17 cellular contexts compared by ENCODE assay signal in genomic region chr5:119362714-119363113, GRCh38. TPM values are rescaled to one million over a fixed set of nuclear protein-coding genes. Genes with fewer than 3 reads are reported as not detected.
DNase-seq lines count a peak whose midpoint lies in the region; ATAC-seq and TF ChIP-seq lines count a peak whose summit lies in the region.
"Had no signal": no experiment of that assay in that cellular context is flagged by ENCODE, and none has a peak within 500 bp of the region (broad histone marks: within the 10 kb centered on the region; RNA-seq: fewer than 3 reads in every experiment).

No MANE protein-coding gene starts in this region.

- peaks cover 3% of the 10 kb centered on the region for H3K9me3 Mint-ChIP-seq in T-helper 1 cell treated with Interleukin-12 subunit alpha and Interleukin-12 subunit beta and Interleukin-4 antibody, amounts not matched to agents 30 μg/mL and 1 μg/mL, for 36 hours
- H3K9me3 Mint-ChIP-seq in CD8-positive, alpha-beta memory T cell: no peaks in the 10 kb centered on the region
- peaks cover 2 to 4% of the 10 kb centered on the region in 2 donors for H3K9me3 Mint-ChIP-seq in activated naive CD4-positive, alpha-beta T cell treated with anti-CD3 and anti-CD28 coated beads, Interleukin-2, amount 50 U/mL, for 72 hours
- no peaks in the 10 kb centered on the region for H3K9me3 Mint-ChIP-seq in naive thymus-derived CD8-positive, alpha-beta T cell

- H3K4me1 ChIP-seq in CD8-positive, alpha-beta memory T cell (ENCODE audit: insufficient read depth, low read length): peaks cover 96% of the 10 kb centered on the region
- no peaks in the 10 kb centered on the region for H3K4me1 ChIP-seq in right lobe of liver
- H3K4me1 ChIP-seq: BE2C had no signal

- no peak for ATAC-seq in activated naive CD4-positive, alpha-beta T cell treated with anti-CD3 and anti-CD28 coated beads, Interleukin-2, amount 50 U/mL, for 72 hours
- ATAC-seq in naive thymus-derived CD8-positive, alpha-beta T cell: no peak
- no peak for ATAC-seq in right lobe of liver
- ATAC-seq: heart right ventricle, lower lobe of right lung had no signal

- H3K36me3 ChIP-seq in CD8-positive, alpha-beta memory T cell (ENCODE audit: insufficient read depth, low read length): no peaks in the 10 kb centered on the region
- H3K36me3 ChIP-seq in right lobe of liver: no peaks in the 10 kb centered on the region
- H3K36me3 ChIP-seq: BE2C, heart right ventricle, lower lobe of right lung had no signal

- peak overlapping the region; percentile 55 for H3K27ac Mint-ChIP-seq in T-helper 1 cell treated with Interleukin-12 subunit alpha and Interleukin-12 subunit beta and Interleukin-4 antibody, amounts not matched to agents 30 μg/mL and 1 μg/mL, for 36 hours
- peak overlapping the region; percentile 71 to 96 (median 86) for H3K27ac Mint-ChIP-seq in CD8-positive, alpha-beta memory T cell
- H3K27ac Mint-ChIP-seq in activated naive CD4-positive, alpha-beta T cell treated with anti-CD3 and anti-CD28 coated beads, Interleukin-2, amount 50 U/mL, for 72 hours: peak overlapping the region; percentile 89 to 95
- peak overlapping the region; percentile 3 to 93 (median 83) for H3K27ac Mint-ChIP-seq in naive thymus-derived CD8-positive, alpha-beta T cell

- no peak for TF ChIP-seq CTCF in right lobe of liver (IDR thresholded peaks at IDR 0.05)

- no peak overlapping the region for H3K27ac ChIP-seq in CD8-positive, alpha-beta memory T cell (ENCODE audit: low read depth, low read length)
- H3K27ac ChIP-seq in right lobe of liver: no peak overlapping the region
- H3K27ac ChIP-seq: 22Rv1, lower lobe of right lung had no signal

- H3K27me3 ChIP-seq in CD8-positive, alpha-beta memory T cell (ENCODE audit: insufficient read depth, low read length, poor library complexity, severe bottlenecking): no peaks in the 10 kb centered on the region
- H3K27me3 ChIP-seq in right lobe of liver: no peaks in the 10 kb centered on the region
- H3K27me3 ChIP-seq: heart right ventricle had no signal

- intact Hi-C loops in right lobe of liver (cut with DNase I): no loop called here

- DNase-seq in T-helper 1 cell: no peak
- DNase-seq in CD8-positive, alpha-beta memory T cell: no peak
- no peak for DNase-seq in activated naive CD4-positive, alpha-beta T cell treated with anti-CD3 and anti-CD28 coated beads, Interleukin-2, amount 50 U/mL, for 72 hours (ENCODE audit: low spot score in 2 of 2)
- DNase-seq in naive thymus-derived CD8-positive, alpha-beta T cell: no peak
- DNase-seq in right lobe of liver: no peak
- no peak for DNase-seq in SW480 (ENCODE audit: low spot score)
- DNase-seq in hippocampal formation (lab: John Stamatoyannopoulos, UW): no peak
- DNase-seq: anterior cingulate cortex; BE2C; heart right ventricle; lower lobe of right lung; NCI-H2171; SHP77 treated with DMSO at 0.1 percent for 48 hours; stimulated activated CD4-positive, alpha-beta T cell treated with anti-CD3 and anti-CD28 coated beads, Interleukin-1b, Interleukin-23, amount 100 ng/mL, for 48 hours; substantia nigra had no signal

- POLR2A ChIA-PET in CD8-positive, alpha-beta memory T cell (lab: Charles Lee): no interaction called here
- POLR2A ChIA-PET in naive thymus-derived CD8-positive, alpha-beta T cell (lab: Charles Lee): interaction anchor here (0.5 to 1.6 kb wide), 6 partner anchors 10 to 291 kb away, joined by 3 to 5 read pairs (median 4); partner anchors contain the start of gene DMXL1

- no peaks in the 10 kb centered on the region for H3K27me3 Mint-ChIP-seq in T-helper 1 cell treated with Interleukin-12 subunit alpha and Interleukin-12 subunit beta and Interleukin-4 antibody, amounts not matched to agents 30 μg/mL and 1 μg/mL, for 36 hours (ENCODE audit: low read depth)
- H3K27me3 Mint-ChIP-seq in CD8-positive, alpha-beta memory T cell: peaks cover 0 to 2% of the 10 kb centered on the region in 2 donors
- H3K27me3 Mint-ChIP-seq in naive thymus-derived CD8-positive, alpha-beta T cell: no peaks in the 10 kb centered on the region

- no peak for TF ChIP-seq POLR2A in right lobe of liver (IDR thresholded peaks at IDR 0.05)

- no peaks in the 10 kb centered on the region for H3K9me3 ChIP-seq in CD8-positive, alpha-beta memory T cell (ENCODE audit: low read length)
- H3K9me3 ChIP-seq in right lobe of liver: no peaks in the 10 kb centered on the region
- H3K9me3 ChIP-seq: BE2C, heart right ventricle, lower lobe of right lung had no signal

- H3K36me3 Mint-ChIP-seq in T-helper 1 cell treated with Interleukin-12 subunit alpha and Interleukin-12 subunit beta and Interleukin-4 antibody, amounts not matched to agents 30 μg/mL and 1 μg/mL, for 36 hours (ENCODE audit: low read depth): peaks cover 42% of the 10 kb centered on the region
- peaks cover 3 to 12% (median 5%) of the 10 kb centered on the region in 3 donors for H3K36me3 Mint-ChIP-seq in CD8-positive, alpha-beta memory T cell
- H3K36me3 Mint-ChIP-seq in activated naive CD4-positive, alpha-beta T cell treated with anti-CD3 and anti-CD28 coated beads, Interleukin-2, amount 50 U/mL, for 72 hours: peaks cover 36 to 63% of the 10 kb centered on the region in 2 donors
- H3K36me3 Mint-ChIP-seq in naive thymus-derived CD8-positive, alpha-beta T cell: peaks cover 0 to 36% (median 8%) of the 10 kb centered on the region in 3 donors

- H3K4me3 ChIP-seq in CD8-positive, alpha-beta memory T cell (ENCODE audit: low read length): no peak overlapping the region
- no peak overlapping the region for H3K4me3 ChIP-seq in right lobe of liver
- H3K4me3 ChIP-seq: heart right ventricle, lower lobe of right lung had no signal

- CTCF ChIA-PET in CD8-positive, alpha-beta memory T cell (lab: Charles Lee): interaction anchor here (1.1 to 2.4 kb wide), 6 partner anchors 9 to 375 kb away, joined by 3 to 8 read pairs (median 4); partner anchors contain the start of gene DTWD2

- peaks cover 86% of the 10 kb centered on the region for H3K4me1 Mint-ChIP-seq in T-helper 1 cell treated with Interleukin-12 subunit alpha and Interleukin-12 subunit beta and Interleukin-4 antibody, amounts not matched to agents 30 μg/mL and 1 μg/mL, for 36 hours (ENCODE audit: low read depth)
- peaks cover 96 to 100% (median 98%) of the 10 kb centered on the region in 3 donors for H3K4me1 Mint-ChIP-seq in CD8-positive, alpha-beta memory T cell
- peaks cover 65 to 98% (median 95%) of the 10 kb centered on the region in 4 donors for H3K4me1 Mint-ChIP-seq in naive thymus-derived CD8-positive, alpha-beta T cell

- 66% methylated on average over 2 of the region's 2 CpGs for WGBS in right lobe of liver (ENCODE audit: insufficient coverage, low coverage, low lambda C conversion rate, missing lambda C conversion rate)

- no peak overlapping the region for H3K4me3 Mint-ChIP-seq in T-helper 1 cell treated with Interleukin-12 subunit alpha and Interleukin-12 subunit beta and Interleukin-4 antibody, amounts not matched to agents 30 μg/mL and 1 μg/mL, for 36 hours
- H3K4me3 Mint-ChIP-seq in CD8-positive, alpha-beta memory T cell: peak overlapping the region; percentile 4 to 88 (median 35)
- peak overlapping the region in 7 of 10 donors; percentile 0 to 43 (median 15) for H3K4me3 Mint-ChIP-seq in naive thymus-derived CD8-positive, alpha-beta T cell

RNA-seq across cellular contexts. Expression of gene TNFAIP8, which starts 6.9 kb away (rescaled TPM):
- 100 to 1,000 TPM; 295 to 311 TPM for total RNA-seq in CD8-positive, alpha-beta memory T cell
- 207 TPM for polyA plus RNA-seq in CD8-positive, alpha-beta memory T cell
- 100 to 1,000 TPM; 110 to 146 TPM for total RNA-seq in activated naive CD4-positive, alpha-beta T cell treated with anti-CD3 and anti-CD28 coated beads, Interleukin-2, amount 50 U/mL, for 72 hours
- 100 to 1,000 TPM; 176 to 177 TPM for total RNA-seq in naive thymus-derived CD8-positive, alpha-beta T cell
- 100 to 1,000 TPM; 175 to 220 (median 188) TPM for polyA plus RNA-seq in naive thymus-derived CD8-positive, alpha-beta T cell
- total RNA-seq in right lobe of liver: 10 to 100 TPM in 2 of 6 experiments, 1 to 10 TPM in 4; 2.2 to 26.7 (median 5.4) TPM

Comparison
In these comparisons a context has a peak if more than half of its experiments do, and no peak if none do; other contexts are left out.
1. RNA of gene TNFAIP8, which starts 6.9 kb away (total RNA-seq): 295 to 311 TPM in CD8-positive, alpha-beta memory T cell, 176 to 177 TPM in naive thymus-derived CD8-positive, alpha-beta T cell and 110 to 146 TPM in activated naive CD4-positive, alpha-beta T cell treated with anti-CD3 and anti-CD28 coated beads, Interleukin-2, amount 50 U/mL, for 72 hours; 2.2 to 26.7 TPM in right lobe of liver; every median in the first group is over 4 times any median in the second.
2. Peak in every context shown above with its lines, with median percentiles within 50 percentile points of each other: H3K27ac Mint-ChIP-seq.